In genomic region chr9:112261133-112261532, GRCh38 we compare ENCODE assay signal across 35 cellular contexts.
"Had no signal": no experiment of that assay in that cellular context is flagged by ENCODE, and none has a peak within 500 bp of the region (broad histone marks: within the 10 kb centered on the region; RNA-seq: fewer than 3 reads in every experiment).

No MANE protein-coding gene starts in this region.

- ATAC-seq: activated naive CD8-positive, alpha-beta T cell treated with anti-CD3 and anti-CD28 coated beads, Interleukin-2, amount 50 U/mL, for 24 hours; activated T-cell treated with anti-CD3 and anti-CD28 coated beads, Interleukin-2, amount 50 U/mL, for 72 hours; body of pancreas; gastroesophageal sphincter; heart right ventricle; T-cell had no signal

- H3K27me3 ChIP-seq: adrenal gland, body of pancreas, esophagus squamous epithelium, gastroesophageal sphincter, heart right ventricle had no signal

- H3K4me3 ChIP-seq: adrenal gland, body of pancreas, esophagus squamous epithelium, gastroesophageal sphincter, heart right ventricle had no signal

- H3K36me3 ChIP-seq: adrenal gland had no signal

- H3K9me3 Mint-ChIP-seq: activated B cell treated with CpG ODN at 0.5 μM for 24 hours; activated naive CD4-positive, alpha-beta T cell treated with anti-CD3 and anti-CD28 coated beads for 36 hours; activated naive CD4-positive, alpha-beta T cell treated with anti-CD3 and anti-CD28 coated beads, Interleukin-2, amount 50 U/mL, for 24 hours; activated naive CD8-positive, alpha-beta T cell treated with anti-CD3 and anti-CD28 coated beads for 36 hours; activated naive CD8-positive, alpha-beta T cell treated with anti-CD3 and anti-CD28 coated beads, Interleukin-2, amount 50 U/mL, for 24 hours; activated T-cell treated with anti-CD3 and anti-CD28 coated beads, Interleukin-2, amount 50 U/mL, for 24 hours; activated T-cell treated with anti-CD3 and anti-CD28 coated beads, Interleukin-2, amount 50 U/mL, for 72 hours; T-cell; T-helper 1 cell treated with Interleukin-12 subunit alpha and Interleukin-12 subunit beta and Interleukin-4 antibody, amounts not matched to agents 30 μg/mL and 1 μg/mL, for 36 hours; T-helper 2 cell treated with Interferon-gamma antibody and Interleukin-4, amounts not matched to agents 5 μg/mL and 100 μg/mL, for 36 hours had no signal

- H3K9me3 ChIP-seq: adrenal gland, body of pancreas, esophagus squamous epithelium, gastroesophageal sphincter, heart right ventricle had no signal

- H3K4me1 Mint-ChIP-seq: activated B cell treated with CpG ODN at 0.5 μM for 24 hours had no signal

- H3K27ac ChIP-seq: adrenal gland, body of pancreas, epithelial cell of prostate, esophagus squamous epithelium, gastroesophageal sphincter, heart right ventricle, WERI-Rb-1 had no signal

- FAIRE-seq: colon, endometrium, endothelial cell of umbilical vein had no signal

- H3K4me3 Mint-ChIP-seq: activated B cell treated with CpG ODN at 0.5 μM for 24 hours; activated naive CD4-positive, alpha-beta T cell treated with anti-CD3 and anti-CD28 coated beads for 36 hours; activated naive CD4-positive, alpha-beta T cell treated with anti-CD3 and anti-CD28 coated beads, Interleukin-2, amount 50 U/mL, for 24 hours; activated naive CD8-positive, alpha-beta T cell treated with anti-CD3 and anti-CD28 coated beads for 36 hours; activated naive CD8-positive, alpha-beta T cell treated with anti-CD3 and anti-CD28 coated beads, Interleukin-2, amount 50 U/mL, for 24 hours; activated T-cell treated with anti-CD3 and anti-CD28 coated beads, Interleukin-2, amount 50 U/mL, for 24 hours; activated T-cell treated with anti-CD3 and anti-CD28 coated beads, Interleukin-2, amount 50 U/mL, for 72 hours; T-cell; T-helper 1 cell treated with Interleukin-12 subunit alpha and Interleukin-12 subunit beta and Interleukin-4 antibody, amounts not matched to agents 30 μg/mL and 1 μg/mL, for 36 hours; T-helper 2 cell treated with Interferon-gamma antibody and Interleukin-4, amounts not matched to agents 5 μg/mL and 100 μg/mL, for 36 hours had no signal

- H3K27ac Mint-ChIP-seq: activated B cell treated with CpG ODN at 0.5 μM for 24 hours; activated naive CD4-positive, alpha-beta T cell treated with anti-CD3 and anti-CD28 coated beads for 36 hours; activated naive CD4-positive, alpha-beta T cell treated with anti-CD3 and anti-CD28 coated beads, Interleukin-2, amount 50 U/mL, for 24 hours; activated naive CD8-positive, alpha-beta T cell treated with anti-CD3 and anti-CD28 coated beads for 36 hours; activated naive CD8-positive, alpha-beta T cell treated with anti-CD3 and anti-CD28 coated beads, Interleukin-2, amount 50 U/mL, for 24 hours; activated T-cell treated with anti-CD3 and anti-CD28 coated beads, Interleukin-2, amount 50 U/mL, for 24 hours; activated T-cell treated with anti-CD3 and anti-CD28 coated beads, Interleukin-2, amount 50 U/mL, for 72 hours; T-cell; T-helper 1 cell treated with Interleukin-12 subunit alpha and Interleukin-12 subunit beta and Interleukin-4 antibody, amounts not matched to agents 30 μg/mL and 1 μg/mL, for 36 hours had no signal

- DNase-seq: activated B cell treated with CpG ODN at 0.5 μM for 24 hours; activated CD4-positive, alpha-beta T cell treated with anti-CD3 and anti-CD28 coated beads for 48 hours; activated CD4-positive, alpha-beta T cell treated with anti-CD3 and anti-CD28 coated beads, Interleukin-2, amount 50 U/mL, for 1 hour; activated CD4-positive, alpha-beta T cell treated with anti-CD3 and anti-CD28 coated beads, Interleukin-2, amount 50 U/mL, for 48 hours; activated CD8-positive, alpha-beta memory T cell treated with anti-CD3 and anti-CD28 coated beads, Interleukin-2, amount 50 U/mL, for 48 hours; activated effector memory CD4-positive, alpha-beta T cell treated with Interleukin-2 at 50 U/mL for 16 hours; activated gamma-delta T cell treated with Interleukin-2 at 50 U/mL for 16 hours; activated naive CD4-positive, alpha-beta T cell treated with anti-CD3 and anti-CD28 coated beads for 36 hours; activated naive CD8-positive, alpha-beta T cell treated with anti-CD3 and anti-CD28 coated beads for 36 hours; activated naive CD8-positive, alpha-beta T cell treated with anti-CD3 and anti-CD28 coated beads, Interleukin-2, amount 50 U/mL, for 24 hours; activated T-cell treated with anti-CD3 and anti-CD28 coated beads for 4 hours; activated T-cell treated with anti-CD3 and anti-CD28 coated beads, Interleukin-2, amount 50 U/mL, for 24 hours; activated T-cell treated with anti-CD3 and anti-CD28 coated beads, Interleukin-2, amount 50 U/mL, for 72 hours; adrenal gland; amygdala; aorta; body of pancreas; caudate nucleus; cortex of kidney; dermis blood vessel endothelial cell; effector CD4-positive, alpha-beta T cell; esophagus squamous epithelium; foreskin melanocyte; heart right ventricle; T-cell; T1000; WERI-Rb-1 had no signal

- H3K27me3 Mint-ChIP-seq: activated B cell treated with CpG ODN at 0.5 μM for 24 hours; activated naive CD4-positive, alpha-beta T cell treated with anti-CD3 and anti-CD28 coated beads, Interleukin-2, amount 50 U/mL, for 24 hours; activated naive CD8-positive, alpha-beta T cell treated with anti-CD3 and anti-CD28 coated beads for 36 hours; activated naive CD8-positive, alpha-beta T cell treated with anti-CD3 and anti-CD28 coated beads, Interleukin-2, amount 50 U/mL, for 24 hours; activated T-cell treated with anti-CD3 and anti-CD28 coated beads, Interleukin-2, amount 50 U/mL, for 24 hours; T-cell had no signal

- H3K4me1 ChIP-seq: body of pancreas, esophagus squamous epithelium had no signal
